ENCODE assay signal across 19 cellular contexts in the genomic region with DNA sequence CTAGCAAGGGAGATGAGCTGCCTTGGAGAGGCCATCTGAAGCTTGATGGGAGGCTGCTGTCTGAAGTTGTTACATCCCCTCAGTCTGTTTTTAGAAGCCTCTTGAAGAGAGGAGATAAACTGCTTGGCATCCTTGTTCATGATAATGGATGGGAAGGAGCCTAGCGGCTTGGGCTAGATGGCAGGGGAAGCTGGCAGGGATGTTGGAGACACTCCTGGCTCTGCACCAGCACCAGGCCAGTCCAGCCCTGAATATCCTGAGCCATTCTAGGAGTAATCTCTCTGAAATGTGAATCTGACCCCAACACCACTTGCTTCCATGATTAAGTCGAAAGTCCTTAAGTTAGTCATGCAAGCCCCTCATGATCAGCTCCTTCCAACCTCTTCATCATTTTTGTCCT.
"Had no signal": no experiment of that assay in that cellular context is flagged by ENCODE, and none has a peak within 500 bp of the region (broad histone marks: within the 10 kb centered on the region; RNA-seq: fewer than 3 reads in every experiment).

No MANE protein-coding gene starts in this region.

- H3K4me3 ChIP-seq: dorsolateral prefrontal cortex, esophagus muscularis mucosa, gastrocnemius medialis, heart right ventricle, sigmoid colon, skin epidermis, stomach, thoracic aorta, upper lobe of left lung, uterus had no signal

- DNase-seq: cortex of kidney; dorsolateral prefrontal cortex; effector memory CD4-positive, alpha-beta T cell; gastrocnemius medialis; heart right ventricle; immature natural killer cell; naive thymus-derived CD4-positive, alpha-beta T cell; nephron progenitor cell; posterior cingulate gyrus; sigmoid colon; stimulated activated CD4-positive, alpha-beta T cell treated with anti-CD3 and anti-CD28 coated beads, Interleukin-12 subunit alpha, Interleukin-12 subunit beta, amount 100 ng/mL, for 4 hours; stimulated activated naive CD4-positive, alpha-beta T cell; stomach; substantia nigra; upper lobe of left lung; uterus had no signal

- H3K36me3 ChIP-seq: esophagus muscularis mucosa, gastrocnemius medialis, heart right ventricle, sigmoid colon, stomach, thoracic aorta, upper lobe of left lung, uterus had no signal

- H3K9me3 ChIP-seq: esophagus muscularis mucosa, gastrocnemius medialis, heart right ventricle, sigmoid colon, stomach, thoracic aorta, upper lobe of left lung, uterus had no signal

- H3K27me3 ChIP-seq: esophagus muscularis mucosa, heart right ventricle, sigmoid colon, stomach, upper lobe of left lung, uterus had no signal

- H3K4me1 ChIP-seq: gastrocnemius medialis, sigmoid colon, stomach, upper lobe of left lung, uterus had no signal

- H3K27ac ChIP-seq: dorsolateral prefrontal cortex, esophagus muscularis mucosa, gastrocnemius medialis, sigmoid colon, stomach, thoracic aorta, upper lobe of left lung, uterus had no signal

- ATAC-seq: gastrocnemius medialis had no signal
